In genomic region chr10:33331020-33331557, GRCh38 we compare ENCODE assay signal across 9 cellular contexts. TPM values are rescaled to one million over a fixed set of nuclear protein-coding genes. Genes with fewer than 3 reads are reported as not detected.
DNase-seq lines count a peak whose midpoint lies in the region; ATAC-seq, FAIRE-seq and TF ChIP-seq lines count a peak whose summit lies in the region.
"Had no signal": no experiment of that assay in that cellular context is flagged by ENCODE, and none has a peak within 500 bp of the region (broad histone marks: within the 10 kb centered on the region; RNA-seq: fewer than 3 reads in every experiment).

No MANE protein-coding gene starts in this region.

- H4K20me1 ChIP-seq in endothelial cell of umbilical vein (replicated peaks; ENCODE audit: control insufficient read depth, extremely low read depth, insufficient read depth, low read length) (no peaks in the 10 kb centered on the region), osteoblast (ENCODE audit: insufficient read depth, low read length) (peaks cover 8% of the 10 kb centered on the region)

- POLR2A ChIA-PET in AG04450 (lab: Yijun Ruan, JAX) = interaction anchor here (0.6 kb wide), 1 partner anchor 570 kb away, joined by 3 read pairs; no protein-coding TSS in a partner anchor
- POLR2A ChIA-PET in endothelial cell of umbilical vein (lab: Charles Lee) = no interaction called here

- BruUV-seq in endothelial cell of umbilical vein (replicated peaks; lab: Mats Ljungman, UMichigan) = TSS peak; percentile 31

- no peak for ATAC-seq in GM19455 (IDR thresholded peaks at IDR 0.05; ENCODE audit: unreplicated experiment)

- H3K36me3 ChIP-seq in endothelial cell of umbilical vein (ENCODE audit: control insufficient read depth in 2 of 2, extremely low read depth in 1 of 2, insufficient read depth in 2 of 2, low read length in 2 of 2) (peaks cover 0 to 24% of the 10 kb centered on the region in 2 experiments), osteoblast (ENCODE audit: insufficient read depth, low read length) (peaks cover 44% of the 10 kb centered on the region)

- H3K27me3 ChIP-seq in AG04450 (ENCODE audit: control insufficient read depth, insufficient read depth, low read length) (no peaks in the 10 kb centered on the region), endothelial cell of umbilical vein (ENCODE audit: control insufficient read depth in 2 of 2, insufficient read depth in 2 of 2, low read length in 2 of 2) (no peaks in the 10 kb centered on the region), osteoblast (ENCODE audit: insufficient read depth, low read length) (no peaks in the 10 kb centered on the region)

- peak overlapping the region; percentile 100 for H3K4me2 ChIP-seq in endothelial cell of umbilical vein (ENCODE audit: insufficient read depth, low read length)
- H3K4me2 ChIP-seq in osteoblast (ENCODE audit: insufficient read depth, low read length) = peak overlapping the region; percentile 93

- CTCF ChIA-PET in AG04450 (lab: Charles Lee) = interaction anchor here (0.6 to 3.6 kb wide), 9 partner anchors 16 to 992 kb away, joined by 3 to 33 read pairs (median 3); no protein-coding TSS in a partner anchor
- CTCF ChIA-PET in endothelial cell of umbilical vein (lab: Charles Lee) = interaction anchor here (0.6 to 6.2 kb wide), 6 partner anchors 138 to 1646 kb away, joined by 4 to 61 read pairs (median 6); no protein-coding TSS in a partner anchor

- H3K4me3 ChIP-seq in AG04450 (ENCODE audit: low read depth, low read length) = peak overlapping the region; percentile 93
- H3K4me3 ChIP-seq in endothelial cell of umbilical vein (replicated peaks in 1 of 3; ENCODE audit: insufficient read depth in 1 of 3, low read depth in 1 of 3, low read length in 3 of 3) = peak overlapping the region; percentile 90 to 100 (median 97)
- peak overlapping the region; percentile 75 for H3K4me3 ChIP-seq in osteoblast (ENCODE audit: insufficient read depth, low read length)

- DNase-seq in AG04450 (ENCODE audit: low read depth, low spot score) (no peak), NCI-H748 treated with DMSO at 0.1 percent for 48 hours (lab: John Stamatoyannopoulos, UW) (peak; percentile 47), endothelial cell of umbilical vein (ENCODE audit: low read depth, low spot score) (peak; percentile 73), osteoblast (ENCODE audit: insufficient read length, low spot score, missing footprints) (no peak), OCI-M1 (lab: John Stamatoyannopoulos, UW) (no peak), substantia nigra (lab: John Stamatoyannopoulos, UW) (no peak), HTR-8/SVneo (ENCODE audit: insufficient read length, low spot score) (no peak)

- no peak for TF ChIP-seq CTCF in AG04450 (IDR thresholded peaks at IDR 0.05; ENCODE audit: low read depth, low read length)
- no peak for TF ChIP-seq CTCF in endothelial cell of umbilical vein (IDR thresholded peaks at IDR 0.05; ENCODE audit: extremely low read depth in 1 of 2, insufficient read depth in 1 of 2, low read depth in 1 of 2, low read length in 2 of 2)
- no peak for TF ChIP-seq CTCF in osteoblast (IDR thresholded peaks at IDR 0.05; ENCODE audit: extremely low read depth, low read depth, low read length)

- dilution Hi-C loops in endothelial cell of umbilical vein (cut with MboI; ENCODE audit: extremely low pct_ligation_motif_present, low sequenced_read_pairs) = no loop called here

- intact Hi-C loops in endothelial cell of umbilical vein (cut with micrococcal nuclease) = loop anchor here (1.0 to 10.0 kb wide), 12 partner anchors 176 to 1251 kb away; no protein-coding TSS in a partner anchor

- no peaks in the 10 kb centered on the region; the same call in 1 of the 2 replicates for H3K9me3 ChIP-seq in AG04450 (ENCODE audit: control insufficient read depth, insufficient read depth, low read length)
- no peaks in the 10 kb centered on the region for H3K9me3 ChIP-seq in endothelial cell of umbilical vein (replicated peaks; ENCODE audit: control insufficient read depth, insufficient read depth, low read length)
- H3K9me3 ChIP-seq in osteoblast (ENCODE audit: low read depth, low read length) = no peaks in the 10 kb centered on the region

- H3K9me1 ChIP-seq in endothelial cell of umbilical vein (replicated peaks; ENCODE audit: control insufficient read depth, extremely low read depth, insufficient read depth, low read length) = no peaks in the 10 kb centered on the region

- H2AFZ ChIP-seq in endothelial cell of umbilical vein (ENCODE audit: low read depth, low read length) = no peak overlapping the region
- H2AFZ ChIP-seq in osteoblast (ENCODE audit: low read length) = no peak overlapping the region

- H3K27ac ChIP-seq in AG04450 (ENCODE audit: low read depth, low read length) (no peak overlapping the region), endothelial cell of umbilical vein (ENCODE audit: insufficient read depth, low read depth, low read length) (peak overlapping the region; percentile 84), osteoblast (ENCODE audit: low read depth, low read length) (peak overlapping the region; percentile 81), substantia nigra (ENCODE audit: low read depth, low read length, poor library complexity, severe bottlenecking) (no peak overlapping the region)

- no peak for TF ChIP-seq POLR2A in endothelial cell of umbilical vein (IDR thresholded peaks at IDR 0.05; ENCODE audit: low read depth, low read length)

- H3K9ac ChIP-seq in endothelial cell of umbilical vein (replicated peaks; ENCODE audit: extremely low read depth, insufficient read depth, low read length) = peak overlapping the region; percentile 78

- FAIRE-seq in endothelial cell of umbilical vein (lab: Jason Lieb, UNC) (no peak), HTR-8/SVneo (lab: Jason Lieb, UNC) (no peak)

- H3K4me1 ChIP-seq in endothelial cell of umbilical vein (ENCODE audit: control insufficient read depth, extremely low read depth, insufficient read depth, low read length) = peaks cover 48% of the 10 kb centered on the region
- peaks cover 57% of the 10 kb centered on the region for H3K4me1 ChIP-seq in osteoblast (ENCODE audit: insufficient read depth, low read length)

- H3K79me2 ChIP-seq in endothelial cell of umbilical vein (ENCODE audit: control insufficient read depth, insufficient read depth, low read length) (peaks cover 99% of the 10 kb centered on the region), osteoblast (ENCODE audit: insufficient read depth, low read length) (peaks cover 96% of the 10 kb centered on the region)

TF ChIP-seq in endothelial cell of umbilical vein, 7 proteins besides CTCF, POLR2A, EP300 and RAD21:
- peak; percentile 39 for TF ChIP-seq GATA2 (IDR thresholded peaks at IDR 0.05; ENCODE audit: insufficient read depth, insufficient read length, low read depth, low read length)
- TF ChIP-seq POLR2AphosphoS5 (IDR thresholded peaks at IDR 0.05; ENCODE audit: insufficient read depth, low read depth, low read length) = no peak

RNA-seq across cellular contexts. Expression of gene NRP1, which starts 3.4 kb away (rescaled TPM):
- polyA plus RNA-seq in AG04450 (2011; rRNA removed) = 181 and 218 TPM in 2 replicates
- 276 and 278 TPM in 2 replicates for polyA minus RNA-seq in AG04450 (2011; rRNA and poly(A)+ RNA removed)
- 245 and 306 TPM in 2 replicates for total RNA-seq in endothelial cell of umbilical vein
- polyA plus RNA-seq in endothelial cell of umbilical vein = 104 and 122 TPM in 2 replicates
- polyA plus RNA-seq in endothelial cell of umbilical vein (2011; cell fraction: cytosol; rRNA removed) = 102 and 113 TPM in 2 replicates
- 172 and 240 TPM in 2 replicates for polyA plus RNA-seq in endothelial cell of umbilical vein (2011; cell fraction: nucleus; rRNA removed)
- polyA plus RNA-seq in endothelial cell of umbilical vein (2012) = 254 and 260 TPM in 2 replicates
- polyA minus RNA-seq in endothelial cell of umbilical vein = 288 and 312 TPM in 2 replicates
- 21.4 TPM for polyA minus RNA-seq in endothelial cell of umbilical vein (2011; cell fraction: cytosol; rRNA and poly(A)+ RNA removed)
- 288 and 311 TPM in 2 replicates for polyA minus RNA-seq in endothelial cell of umbilical vein (2011; cell fraction: nucleus; rRNA and poly(A)+ RNA removed)
- total RNA-seq in osteoblast = 173 and 200 TPM in 2 replicates
- polyA plus RNA-seq: naive thymus-derived CD8-positive, alpha-beta T cell had no signal

Comparison
In these comparisons a context has a peak if more than half of its experiments do, and no peak if none do; other contexts are left out.
1. DNase-seq: peak in NCI-H748 treated with DMSO at 0.1 percent for 48 hours (single experiment) and endothelial cell of umbilical vein (single experiment); none in AG04450 (single experiment), osteoblast (single experiment), OCI-M1 (single experiment), substantia nigra (0 of 49) and HTR-8/SVneo (single experiment).
2. H3K27ac ChIP-seq: peak in endothelial cell of umbilical vein (single experiment) and osteoblast (single experiment); none in AG04450 (single experiment) and substantia nigra (single experiment).
3. Peak in every context shown above with its lines, with median percentiles within 50 percentile points of each other: H3K4me3 ChIP-seq.